ENCODE assay signal across 29 cellular contexts in genomic region chr20:48246391-48246790, GRCh38.
"Had no signal": no experiment of that assay in that cellular context is flagged by ENCODE, and none has a peak within 500 bp of the region (broad histone marks: within the 10 kb centered on the region; RNA-seq: fewer than 3 reads in every experiment).

No MANE protein-coding gene starts in this region.

- H3K27ac ChIP-seq: adrenal gland, body of pancreas, breast epithelium, cardiac muscle cell, coronary artery, dorsolateral prefrontal cortex, esophagus muscularis mucosa, foreskin keratinocyte, gastrocnemius medialis, heart left ventricle had no signal

- H3K27me3 ChIP-seq: adrenal gland, body of pancreas, cardiac muscle cell, esophagus muscularis mucosa, gastrocnemius medialis, heart left ventricle had no signal

- H3K4me1 ChIP-seq: body of pancreas, breast epithelium, foreskin keratinocyte, gastrocnemius medialis had no signal

- ATAC-seq: activated CD4-positive, alpha-beta T cell treated with anti-CD3 and anti-CD28 coated beads for 36 hours; activated CD8-positive, alpha-beta memory T cell treated with anti-CD3 and anti-CD28 coated beads, Interleukin-2, amount 10 ng/mL, durations not matched to agents 7 days and 5 days; activated CD8-positive, alpha-beta T cell treated with anti-CD3 and anti-CD28 coated beads, Interleukin-2, amount 10 ng/mL, durations not matched to agents 7 days and 5 days; activated naive CD8-positive, alpha-beta T cell treated with anti-CD3 and anti-CD28 coated beads, Interleukin-2, amount 50 U/mL, for 24 hours; body of pancreas; effector memory CD8-positive, alpha-beta T cell; foreskin keratinocyte; gastrocnemius medialis; heart left ventricle; T-helper 17 cell had no signal

- H3K4me3 ChIP-seq: adrenal gland, body of pancreas, breast epithelium, cardiac muscle cell, coronary artery, dorsolateral prefrontal cortex, esophagus muscularis mucosa, gastrocnemius medialis, heart left ventricle had no signal

- H3K36me3 ChIP-seq: adrenal gland, breast epithelium, cardiac muscle cell, esophagus muscularis mucosa, gastrocnemius medialis, heart left ventricle had no signal

- H3K9me3 ChIP-seq: adrenal gland, body of pancreas, breast epithelium, esophagus muscularis mucosa, gastrocnemius medialis, heart left ventricle had no signal

- DNase-seq: activated CD4-positive, alpha-beta memory T cell treated with anti-CD3 and anti-CD28 coated beads for 36 hours; activated CD4-positive, alpha-beta T cell treated with anti-CD3 and anti-CD28 coated beads for 36 hours; activated CD4-positive, alpha-beta T cell treated with anti-CD3 and anti-CD28 coated beads, Interleukin-2, amount 10 ng/mL, durations not matched to agents 24 days and 14 days; activated CD4-positive, CD25-positive, alpha-beta regulatory T cell; activated CD4-positive, CD25-positive, alpha-beta regulatory T cell treated with anti-CD3 and anti-CD28 coated beads, Interleukin-2, amount 50 U/mL, for 72 hours; activated CD8-positive, alpha-beta memory T cell treated with anti-CD3 and anti-CD28 coated beads, Interleukin-2, amount 10 ng/mL, durations not matched to agents 7 days and 5 days; activated CD8-positive, alpha-beta memory T cell treated with anti-CD3 and anti-CD28 coated beads, Interleukin-2, amount 50 U/mL, for 4 hours; activated CD8-positive, alpha-beta T cell treated with anti-CD3 and anti-CD28 coated beads, Interleukin-2, amount 10 ng/mL, durations not matched to agents 7 days and 5 days; activated gamma-delta T cell treated with Interleukin-2 at 50 U/mL for 16 hours; activated naive CD4-positive, alpha-beta T cell treated with Interleukin-2 at 50 U/mL for 16 hours; activated naive CD8-positive, alpha-beta T cell treated with anti-CD3 and anti-CD28 coated beads for 36 hours; activated naive CD8-positive, alpha-beta T cell treated with anti-CD3 and anti-CD28 coated beads, Interleukin-2, amount 50 U/mL, for 24 hours; activated T-cell treated with anti-CD3 and anti-CD28 coated beads, Interleukin-2, amount 50 U/mL, for 1 hour; activated T-cell treated with anti-CD3 and anti-CD28 coated beads, Interleukin-2, amount 50 U/mL, for 48 hours; adrenal gland; body of pancreas; dorsolateral prefrontal cortex; effector memory CD8-positive, alpha-beta T cell; erythroblast; foreskin keratinocyte; gastrocnemius medialis; T-helper 1 cell; T-helper 17 cell; T1000 had no signal
